In the genomic region with DNA sequence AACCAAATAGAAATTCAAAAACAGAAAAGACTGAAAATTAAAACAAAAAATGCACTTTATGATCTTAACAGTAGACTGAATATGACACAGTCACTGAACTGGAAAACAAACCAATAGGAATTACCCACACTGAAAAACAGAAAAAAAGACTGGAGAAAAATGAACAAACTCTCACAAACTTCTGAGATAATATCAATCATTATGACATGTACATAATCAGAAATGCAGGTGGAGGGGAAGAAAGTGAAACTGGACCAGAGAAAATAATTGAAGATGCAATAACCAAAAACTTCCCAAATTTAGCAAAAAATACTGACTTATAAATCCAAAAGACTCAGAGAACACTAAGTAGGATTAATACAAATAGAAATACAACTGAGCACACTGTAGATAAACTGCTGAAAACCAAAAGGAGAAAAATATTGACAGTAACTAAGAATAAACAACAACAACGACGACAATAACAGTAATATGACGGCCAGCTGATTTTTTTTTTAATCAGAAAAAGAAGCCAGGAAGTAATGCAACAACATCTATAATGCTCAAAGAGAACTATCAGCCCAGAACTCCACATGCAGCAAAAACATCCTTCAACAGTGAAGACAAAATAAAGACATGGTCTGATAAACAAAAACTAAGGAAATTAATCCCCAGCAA, we compare ENCODE assay signal across 19 cellular contexts.
DNase-seq lines count a peak whose midpoint lies in the region; ATAC-seq, FAIRE-seq and TF ChIP-seq lines count a peak whose summit lies in the region.
"Had no signal": no experiment of that assay in that cellular context is flagged by ENCODE, and none has a peak within 500 bp of the region (broad histone marks: within the 10 kb centered on the region; RNA-seq: fewer than 3 reads in every experiment).

No MANE protein-coding gene starts in this region.

- no peaks in the 10 kb centered on the region for H3K9me1 ChIP-seq in K562 (ENCODE audit: control insufficient read depth, insufficient read depth, low read length)

- H3K4me3 ChIP-seq in OCI-LY7 (ENCODE audit: low read depth, low read length, poor library complexity, severe bottlenecking) (no peak overlapping the region), K562 (no peak overlapping the region)
- H3K4me3 ChIP-seq: GM23248 had no signal

- no peak overlapping the region for H3K9ac ChIP-seq in K562 (ENCODE audit: insufficient read depth in 1 of 2, low read depth in 2 of 2, low read length in 2 of 2)
- H3K9ac ChIP-seq: GM23248 had no signal

- H3K36me3 ChIP-seq in OCI-LY7 (ENCODE audit: insufficient read depth, low read length) (peaks cover 3% of the 10 kb centered on the region; the same call in 1 of the 2 replicates), K562 (ENCODE audit: control insufficient read depth, insufficient read depth, low read length) (no peaks in the 10 kb centered on the region; the same call in 2 of the 3 replicates)

- H3K27ac ChIP-seq in OCI-LY7 (ENCODE audit: low read depth, low read length, poor library complexity, severe bottlenecking) (no peak overlapping the region), K562 (ENCODE audit: extremely low read depth, low read depth, low read length) (no peak overlapping the region)
- H3K27ac ChIP-seq: GM23248 had no signal

- no peaks in the 10 kb centered on the region; the same call in 1 of the 2 replicates for H3K9me3 ChIP-seq in OCI-LY7 (ENCODE audit: low read length)
- H3K9me3 ChIP-seq in K562 (replicated peaks; ENCODE audit: control insufficient read depth, insufficient read depth, low read depth, low read length) = no peaks in the 10 kb centered on the region

- intact Hi-C loops in OCI-LY7 (cut with micrococcal nuclease; ENCODE audit: unreplicated experiment) = no loop called here
- intact Hi-C loops in K562 (cut with micrococcal nuclease) = no loop called here

- no peak for TF ChIP-seq CTCF in OCI-LY7 (conservative IDR thresholded peaks at IDR 0.05; ENCODE audit: low read length)
- no peak for TF ChIP-seq CTCF in K562 (IDR thresholded peaks at IDR 0.05 in 2 of 3, conservative IDR thresholded peaks at IDR 0.05 in 1 of 3; ENCODE audit: insufficient read depth in 2 of 3, low read depth in 1 of 3, low read length in 3 of 3)

- no peaks in the 10 kb centered on the region for H3K27me3 Mint-ChIP-seq in stimulated activated naive CD8-positive, alpha-beta T cell treated with anti-CD3 and anti-CD28 coated beads, Interleukin-15, Interleukin-2, amounts not matched to agents 100 ng/mL and 50 ng/mL, for 24 hours
- H3K27me3 Mint-ChIP-seq: CD4-positive, alpha-beta memory T cell had no signal

- H3K4me1 Mint-ChIP-seq in stimulated activated naive CD8-positive, alpha-beta T cell treated with anti-CD3 and anti-CD28 coated beads, Interleukin-15, Interleukin-2, amounts not matched to agents 100 ng/mL and 50 ng/mL, for 24 hours (ENCODE audit: low read depth) = peaks cover 41% of the 10 kb centered on the region

- DNase-seq in stimulated activated naive CD8-positive, alpha-beta T cell treated with anti-CD3 and anti-CD28 coated beads, Interleukin-15, Interleukin-2, amounts not matched to agents 100 U/mL and 50 U/mL, for 24 hours = no peak
- DNase-seq in OCI-LY7 (ENCODE audit: low spot score) (no peak), K562 (ENCODE audit: extremely low read depth in 1 of 4, low spot score in 3 of 4) (no peak), midbrain (lab: John Stamatoyannopoulos, UW) (no peak)
- DNase-seq: C1 segment of cervical spinal cord; Calu3; CD4-positive, alpha-beta memory T cell; COR-L47; DMS53; DMS79 treated with DMSO at 0.1 percent for 48 hours; GF-D8; GM23248; H7; HCEC 1CT had no signal

- no peak for TF ChIP-seq RAD21 in K562 (CRISPR knock-in tag; conservative IDR thresholded peaks at IDR 0.05 in 1 of 2, IDR thresholded peaks at IDR 0.05 in 1 of 2)

- H3K4me3 Mint-ChIP-seq in stimulated activated naive CD8-positive, alpha-beta T cell treated with anti-CD3 and anti-CD28 coated beads, Interleukin-15, Interleukin-2, amounts not matched to agents 100 ng/mL and 50 ng/mL, for 24 hours = no peak overlapping the region
- H3K4me3 Mint-ChIP-seq: CD4-positive, alpha-beta memory T cell had no signal

- no peaks in the 10 kb centered on the region for H3K9me2 ChIP-seq in OCI-LY7 (ENCODE audit: insufficient read depth, low read length)

- no peaks in the 10 kb centered on the region for H3K27me3 ChIP-seq in K562 (ENCODE audit: control insufficient read depth in 2 of 2, insufficient read depth in 2 of 2, low read length in 2 of 2)

- H4K20me1 ChIP-seq in OCI-LY7 (ENCODE audit: insufficient read depth, low read length) (no peaks in the 10 kb centered on the region), K562 (replicated peaks; ENCODE audit: control insufficient read depth, insufficient read depth, low read length) (no peaks in the 10 kb centered on the region)

- H3K4me2 ChIP-seq in OCI-LY7 (ENCODE audit: low read length) = 0 out of 2 replicates have a peak overlapping the region, but pooled peaks have one; percentile 14
- no peak overlapping the region for H3K4me2 ChIP-seq in K562 (ENCODE audit: insufficient read depth, low read length)

- H3K36me3 Mint-ChIP-seq in stimulated activated naive CD8-positive, alpha-beta T cell treated with anti-CD3 and anti-CD28 coated beads, Interleukin-15, Interleukin-2, amounts not matched to agents 100 ng/mL and 50 ng/mL, for 24 hours (ENCODE audit: low read depth) = peaks cover 5% of the 10 kb centered on the region

- no peak overlapping the region for H2AFZ ChIP-seq in OCI-LY7 (ENCODE audit: low read length)
- H2AFZ ChIP-seq in K562 (ENCODE audit: low read depth, low read length) = no peak overlapping the region
- H2AFZ ChIP-seq: GM23248 had no signal

- no peak for TF ChIP-seq POLR2A in K562 (conservative IDR thresholded peaks at IDR 0.05)

- WGBS in K562 (ENCODE audit: insufficient coverage, low coverage, missing lambda C conversion rate) = 77% methylated on average over 3 of the region's 3 CpGs

- FAIRE-seq in K562 (lab: Jason Lieb, UNC) = peak; percentile 76
- FAIRE-seq: GM12891, H1 had no signal

- no peaks in the 10 kb centered on the region for H3K79me2 ChIP-seq in OCI-LY7 (ENCODE audit: insufficient read depth, low read depth, low read length)
- peaks cover 23% of the 10 kb centered on the region; the same call in 2 of the 3 replicates for H3K79me2 ChIP-seq in K562 (ENCODE audit: control insufficient read depth, insufficient read depth, low read length)

- H3K9me3 Mint-ChIP-seq in stimulated activated naive CD8-positive, alpha-beta T cell treated with anti-CD3 and anti-CD28 coated beads, Interleukin-15, Interleukin-2, amounts not matched to agents 100 ng/mL and 50 ng/mL, for 24 hours = no peaks in the 10 kb centered on the region
- H3K9me3 Mint-ChIP-seq: CD4-positive, alpha-beta memory T cell had no signal

- H3K4me1 ChIP-seq in OCI-LY7 (ENCODE audit: insufficient read depth, low read length, poor library complexity, severe bottlenecking) (no peaks in the 10 kb centered on the region), K562 (replicated peaks in 1 of 2; ENCODE audit: control insufficient read depth in 2 of 2, insufficient read depth in 2 of 2, low read length in 2 of 2) (peaks cover 0 to 3% of the 10 kb centered on the region in 2 experiments; a peak in 2 of 5 replicates)

- in situ Hi-C loops in K562 (cut with MboI) = no loop called here

- H3K27ac Mint-ChIP-seq in stimulated activated naive CD8-positive, alpha-beta T cell treated with anti-CD3 and anti-CD28 coated beads, Interleukin-15, Interleukin-2, amounts not matched to agents 100 ng/mL and 50 ng/mL, for 24 hours = peak overlapping the region; percentile 15

- CTCF ChIA-PET in OCI-LY7 (lab: Charles Lee; ENCODE audit: unreplicated experiment) = no interaction called here
- CTCF ChIA-PET in K562 (lab: Yijun Ruan, JAX; ENCODE audit: low intra/inter-chr PET ratio) = no interaction called here

- ATAC-seq in stimulated activated naive CD8-positive, alpha-beta T cell treated with anti-CD3 and anti-CD28 coated beads, Interleukin-15, Interleukin-2, amounts not matched to agents 100 U/mL and 50 U/mL, for 24 hours = no peak
- ATAC-seq in K562 = no peak
- ATAC-seq in HG02884 (IDR thresholded peaks at IDR 0.05; ENCODE audit: unreplicated experiment) = no peak
- no peak for ATAC-seq in GM19397 (IDR thresholded peaks at IDR 0.05; ENCODE audit: unreplicated experiment)

- no TSS peak for BruUV-seq in OCI-LY7 (replicated peaks; lab: Mats Ljungman, UMichigan)
- no TSS peak for BruUV-seq in K562 (replicated peaks; lab: Mats Ljungman, UMichigan)

- POLR2A ChIA-PET in OCI-LY7 (lab: Charles Lee) (no interaction called here), K562 (lab: Yijun Ruan, JAX) (interaction anchor here (0.6 kb wide), 1 partner anchor 330 kb away, joined by 3 read pairs; no protein-coding TSS in a partner anchor)

- TF ChIP-seq EP300 in K562 (IDR thresholded peaks at IDR 0.05; ENCODE audit: low read length) = no peak

TF ChIP-seq in K562, 482 proteins besides CTCF, POLR2A, EP300 and RAD21 (continues in another document):
- TF ChIP-seq GATA2 (CRISPR knock-in tag; IDR thresholded peaks at IDR 0.05) = no peak
- peak; percentile 58 for TF ChIP-seq MEIS2 (IDR thresholded peaks at IDR 0.05; ENCODE audit: partially characterized antibody)
- TF ChIP-seq SMAD2 (IDR thresholded peaks at IDR 0.05; ENCODE audit: low read depth, low read length) = no peak
- TF ChIP-seq ZNF830 (CRISPR knock-in tag; IDR thresholded peaks at IDR 0.05) = no peak
- no peak for TF ChIP-seq ZNF408 (CRISPR knock-in tag; IDR thresholded peaks at IDR 0.05; ENCODE audit: low read depth)
- TF ChIP-seq, protein P1, sequence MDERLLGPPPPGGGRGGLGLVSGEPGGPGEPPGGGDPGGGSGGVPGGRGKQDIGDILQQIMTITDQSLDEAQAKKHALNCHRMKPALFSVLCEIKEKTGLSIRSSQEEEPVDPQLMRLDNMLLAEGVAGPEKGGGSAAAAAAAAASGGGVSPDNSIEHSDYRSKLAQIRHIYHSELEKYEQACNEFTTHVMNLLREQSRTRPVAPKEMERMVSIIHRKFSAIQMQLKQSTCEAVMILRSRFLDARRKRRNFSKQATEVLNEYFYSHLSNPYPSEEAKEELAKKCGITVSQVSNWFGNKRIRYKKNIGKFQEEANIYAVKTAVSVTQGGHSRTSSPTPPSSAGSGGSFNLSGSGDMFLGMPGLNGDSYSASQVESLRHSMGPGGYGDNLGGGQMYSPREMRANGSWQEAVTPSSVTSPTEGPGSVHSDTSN (CRISPR knock-in tag; IDR thresholded peaks at IDR 0.05; ENCODE audit: low read depth) = no peak
- TF ChIP-seq, protein P1 (tag; conservative IDR thresholded peaks at IDR 0.05; ENCODE audit: low read depth) = peak; percentile 63
- TF ChIP-seq CHD4 (IDR thresholded peaks at IDR 0.05; ENCODE audit: insufficient read depth, insufficient replicate concordance, low read depth, low read length, poor library complexity, severe bottlenecking) = no peak
